7 cellular contexts compared by ENCODE assay signal in the genomic region with DNA sequence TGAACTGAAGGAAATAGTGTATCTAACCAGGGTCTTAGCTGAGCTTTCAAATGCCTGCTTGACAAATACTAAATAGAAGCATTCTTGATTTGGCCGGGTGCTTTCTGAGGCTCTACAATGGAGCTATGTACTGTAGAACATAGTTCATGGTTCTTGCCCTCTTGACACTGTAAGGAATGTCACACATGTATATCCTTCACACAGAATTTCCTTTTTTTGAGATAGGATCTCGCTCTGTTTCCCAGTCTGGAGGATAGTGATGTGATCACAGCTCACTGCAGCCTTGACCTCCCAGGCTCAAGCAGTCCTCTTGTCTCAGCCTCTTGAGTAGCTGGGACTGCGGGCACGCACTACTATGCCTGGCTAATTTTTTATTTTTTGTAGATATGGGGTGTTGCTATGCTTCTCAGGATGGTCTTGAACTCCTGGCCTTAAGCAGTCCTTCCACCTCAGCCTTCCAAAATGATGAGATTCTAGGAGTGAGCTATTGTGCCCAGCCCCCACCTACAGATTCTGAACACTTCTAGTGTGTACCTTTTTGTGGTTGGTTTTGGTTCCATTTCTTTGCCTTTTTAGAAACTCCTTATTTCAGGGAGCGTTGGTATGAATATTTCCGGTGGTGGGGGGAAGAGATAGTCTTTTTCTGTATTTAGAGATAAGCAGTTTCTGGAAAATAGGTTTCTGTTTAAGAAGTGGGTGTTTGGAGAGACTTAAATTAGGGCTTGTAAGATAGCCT. TPM values are rescaled to one million over a fixed set of nuclear protein-coding genes. Genes with fewer than 3 reads are reported as not detected.
DNase-seq lines count a peak whose midpoint lies in the region; ATAC-seq and TF ChIP-seq lines count a peak whose summit lies in the region.

No MANE protein-coding gene starts in this region.

- H3K9me3 Mint-ChIP-seq in stimulated activated memory B cell treated with anti-CD40 and anti-IgM and Interleukin-4, amounts not matched to agents 10 μg/mL and 1 μg/mL and 100 μg/mL, for 72 hours: no peaks in the 10 kb centered on the region

- no peak overlapping the region for H4K5ac ChIP-seq in IMR-90 (ENCODE audit: low read depth, low read length)

- no peaks in the 10 kb centered on the region for H3K27me3 Mint-ChIP-seq in stimulated activated memory B cell treated with anti-CD40 and anti-IgM and Interleukin-4, amounts not matched to agents 10 μg/mL and 1 μg/mL and 100 μg/mL, for 72 hours

- H3K4me1 Mint-ChIP-seq in stimulated activated memory B cell treated with anti-CD40 and anti-IgM and Interleukin-4, amounts not matched to agents 10 μg/mL and 1 μg/mL and 100 μg/mL, for 72 hours: peaks cover 80% of the 10 kb centered on the region

- H3K9ac ChIP-seq in IMR-90 (ENCODE audit: low read depth, low read length) (no peak overlapping the region), neuronal stem cell (ENCODE audit: low read depth, low read length, poor library complexity) (no peak overlapping the region)

- H3K4me3 Mint-ChIP-seq in stimulated activated memory B cell treated with anti-CD40 and anti-IgM and Interleukin-4, amounts not matched to agents 10 μg/mL and 1 μg/mL and 100 μg/mL, for 72 hours: peak overlapping the region; percentile 4

- no peak for TF ChIP-seq EP300 in gastroesophageal sphincter (IDR thresholded peaks at IDR 0.05)

- DNase-seq in IMR-90: no peak
- DNase-seq in neuronal stem cell (ENCODE audit: low spot score): no peak
- DNase-seq in DMS 273 treated with DMSO at 0.1 percent for 48 hours (lab: John Stamatoyannopoulos, UW): no peak
- DNase-seq in dedifferentiated amniotic fluid mesenchymal stem cell (ENCODE audit: extremely low spot score): no peak

- ATAC-seq in IMR-90 (ENCODE audit: low read depth): no peak
- ATAC-seq in gastroesophageal sphincter: no peak
- ATAC-seq in stimulated activated memory B cell treated with anti-CD40 and anti-IgM and Interleukin-4, amounts not matched to agents 10 μg/mL and 1 μg/mL and 100 μg/mL, for 72 hours: no peak

- TF ChIP-seq CTCF in IMR-90 (conservative IDR thresholded peaks at IDR 0.05; ENCODE audit: low read depth, low read length) (no peak), VCaP (conservative IDR thresholded peaks at IDR 0.05) (no peak), gastroesophageal sphincter (IDR thresholded peaks at IDR 0.05) (no peak)

- no peaks in the 10 kb centered on the region for H3K27me3 ChIP-seq in IMR-90 (ENCODE audit: control insufficient read depth, insufficient read depth, low read length)
- H3K27me3 ChIP-seq in gastroesophageal sphincter: no peaks in the 10 kb centered on the region
- peaks cover 0 to 18% (median 4%) of the 10 kb centered on the region in 3 experiments for H3K27me3 ChIP-seq in neuronal stem cell (ENCODE audit: control insufficient read depth in 3 of 3, insufficient read depth in 3 of 3, low read depth in 1 of 3, low read length in 3 of 3)

- H3K27ac ChIP-seq in IMR-90 (ENCODE audit: insufficient read depth, low read length) (no peak overlapping the region), VCaP (peak overlapping the region; percentile 94), gastroesophageal sphincter (peak overlapping the region in 3 of 4 donors; percentile 86 to 91 (median 89)), neuronal stem cell (replicated peaks; ENCODE audit: low read length) (no peak overlapping the region)

- H3K36me3 ChIP-seq in IMR-90 (ENCODE audit: control insufficient read depth, insufficient read depth, low read length) (peaks cover 27% of the 10 kb centered on the region), gastroesophageal sphincter (peaks cover 0 to 30% of the 10 kb centered on the region in 2 donors), neuronal stem cell (replicated peaks in 1 of 2; ENCODE audit: control insufficient read depth in 2 of 2, insufficient read depth in 2 of 2, low read length in 2 of 2) (peaks cover 3 to 43% of the 10 kb centered on the region in 2 donors)

- TF ChIP-seq POLR2A in IMR-90 (IDR thresholded peaks at IDR 0.05; ENCODE audit: low read depth, low read length) (no peak), gastroesophageal sphincter (IDR thresholded peaks at IDR 0.05) (no peak)

- H3K4ac ChIP-seq in IMR-90 (ENCODE audit: low read depth, low read length): peak overlapping the region; percentile 16; the same call in 1 of the 2 replicates
- no peak overlapping the region for H3K4ac ChIP-seq in neuronal stem cell (ENCODE audit: low read length)

- H2BK5ac ChIP-seq in IMR-90 (ENCODE audit: low read depth, low read length, poor library complexity, severe bottlenecking): no peak overlapping the region
- H2BK5ac ChIP-seq in neuronal stem cell (ENCODE audit: low read length): no peak overlapping the region

- peaks cover 18 to 77% of the 10 kb centered on the region in 2 experiments; a peak in 3 of 4 replicates for H3K79me1 ChIP-seq in IMR-90 (ENCODE audit: low read depth in 1 of 2, low read length in 2 of 2)
- H3K79me1 ChIP-seq in neuronal stem cell (ENCODE audit: low read depth, low read length): no peaks in the 10 kb centered on the region

- H2BK120ac ChIP-seq in IMR-90 (ENCODE audit: low read depth, low read length): no peak overlapping the region
- no peak overlapping the region for H2BK120ac ChIP-seq in neuronal stem cell (ENCODE audit: low read depth, low read length)

- H2AK5ac ChIP-seq in IMR-90 (ENCODE audit: low read depth, low read length) (no peak overlapping the region), neuronal stem cell (ENCODE audit: low read depth, low read length) (no peak overlapping the region)

- H3K9me3 ChIP-seq in IMR-90 (ENCODE audit: control insufficient read depth, insufficient read depth, low read length): no peaks in the 10 kb centered on the region
- H3K9me3 ChIP-seq in gastroesophageal sphincter: no peaks in the 10 kb centered on the region
- H3K9me3 ChIP-seq in neuronal stem cell (replicated peaks in 1 of 2; ENCODE audit: control insufficient read depth in 2 of 2, insufficient read depth in 1 of 2, low read depth in 1 of 2, low read length in 2 of 2): no peaks in the 10 kb centered on the region

- peak overlapping the region; percentile 67; the same call in 1 of the 2 replicates for H3K23ac ChIP-seq in IMR-90 (ENCODE audit: low read depth, low read length)
- no peak overlapping the region for H3K23ac ChIP-seq in neuronal stem cell (ENCODE audit: low read depth, low read length, poor library complexity)

- peak overlapping the region; percentile 39; the same call in 1 of the 3 replicates for H2BK15ac ChIP-seq in IMR-90 (ENCODE audit: low read depth, low read length)
- no peak overlapping the region for H2BK15ac ChIP-seq in neuronal stem cell (ENCODE audit: low read length)

- dilution Hi-C loops in IMR-90 (cut with HindIII; ENCODE audit: low sequenced_read_pairs, unreplicated experiment): no loop called here

- no peak overlapping the region for H2AFZ ChIP-seq in IMR-90 (replicated peaks; ENCODE audit: low read length, poor library complexity)
- H2AFZ ChIP-seq in neuronal stem cell (ENCODE audit: low read length): no peak overlapping the region

- H3K4me3 ChIP-seq in IMR-90 (ENCODE audit: insufficient read depth, low read depth, low read length) (no peak overlapping the region), gastroesophageal sphincter (peak overlapping the region in 1 of 2 donors; percentile 84), neuronal stem cell (ENCODE audit: low read length in 2 of 2) (no peak overlapping the region)

- H4K91ac ChIP-seq in IMR-90 (ENCODE audit: insufficient read depth, low read depth, low read length) (no peak overlapping the region), neuronal stem cell (ENCODE audit: low read depth, low read length, poor library complexity) (no peak overlapping the region)

- no peak for TF ChIP-seq RAD21 in IMR-90 (IDR thresholded peaks at IDR 0.05; ENCODE audit: low read length)

- H3K56ac ChIP-seq in IMR-90 (ENCODE audit: extremely low read depth, insufficient read depth, low read length): no peak overlapping the region

- H4K20me1 ChIP-seq in IMR-90 (ENCODE audit: insufficient read depth, low read length): peaks cover 63% of the 10 kb centered on the region

- POLR2A ChIA-PET in IMR-90 (lab: Charles Lee; ENCODE audit: unreplicated experiment): no interaction called here

- CTCF ChIA-PET in IMR-90 (lab: Yijun Ruan, JAX): no interaction called here

- in situ Hi-C loops in IMR-90 (cut with MboI; ENCODE audit: low sequenced_read_pairs): no loop called here

- BruUV-seq in IMR-90 (replicated peaks; lab: Mats Ljungman, UMichigan): no TSS peak

- H3K14ac ChIP-seq in IMR-90 (replicated peaks; ENCODE audit: low read depth, low read length): no peak overlapping the region; the same call in 1 of the 2 replicates
- no peak overlapping the region for H3K14ac ChIP-seq in neuronal stem cell (ENCODE audit: low read length)

- H2BK12ac ChIP-seq in neuronal stem cell (ENCODE audit: low read length): no peak overlapping the region

- 0 out of 2 replicates have a peak, but pooled peaks cover 20% of the 10 kb centered on the region for H3K9me1 ChIP-seq in IMR-90 (ENCODE audit: insufficient read depth, low read length)

- H3K36me3 Mint-ChIP-seq in stimulated activated memory B cell treated with anti-CD40 and anti-IgM and Interleukin-4, amounts not matched to agents 10 μg/mL and 1 μg/mL and 100 μg/mL, for 72 hours: peaks cover 29% of the 10 kb centered on the region

- H4K8ac ChIP-seq in IMR-90 (ENCODE audit: low read depth in 2 of 2, low read length in 2 of 2): no peak overlapping the region; a peak in 1 of 4 replicates
- H4K8ac ChIP-seq in neuronal stem cell (ENCODE audit: low read depth, low read length): no peak overlapping the region

- no peak overlapping the region for H2BK20ac ChIP-seq in IMR-90 (ENCODE audit: low read depth, low read length)

- H3K18ac ChIP-seq in IMR-90 (ENCODE audit: low read depth, low read length): no peak overlapping the region
- no peak overlapping the region for H3K18ac ChIP-seq in neuronal stem cell (ENCODE audit: low read length)

- WGBS in IMR-90 (ENCODE audit: extremely low coverage in 2 of 2, insufficient read length in 1 of 2), 2 experiments: no CpG with 5 or more reads among the region's 6 CpGs
- WGBS in gastroesophageal sphincter (ENCODE audit: low coverage in 1 of 2), 2 donors: 53 to 80% methylated on average over 4 to 5 of the region's 6 CpGs
- WGBS in neuronal stem cell (ENCODE audit: extremely low coverage in 2 of 2, insufficient read length in 2 of 2, insufficient replicate concordance in 1 of 2), 2 donors: no CpG with 5 or more reads among the region's 6 CpGs

- H3K27ac Mint-ChIP-seq in stimulated activated memory B cell treated with anti-CD40 and anti-IgM and Interleukin-4, amounts not matched to agents 10 μg/mL and 1 μg/mL and 100 μg/mL, for 72 hours: peak overlapping the region; percentile 65

- H3K4me2 ChIP-seq in IMR-90 (ENCODE audit: low read depth, low read length): no peak overlapping the region; the same call in 1 of the 2 replicates
- H3K4me2 ChIP-seq in neuronal stem cell (ENCODE audit: insufficient read depth, low read length, poor library complexity, severe bottlenecking): no peak overlapping the region

- H2AK9ac ChIP-seq in IMR-90 (replicated peaks; ENCODE audit: low read depth, low read length, poor library complexity): no peak overlapping the region

- H3K4me1 ChIP-seq in IMR-90 (ENCODE audit: control insufficient read depth, insufficient read depth, low read length) (peaks cover 11% of the 10 kb centered on the region), gastroesophageal sphincter (peaks cover 0 to 85% (median 38%) of the 10 kb centered on the region in 3 donors), neuronal stem cell (ENCODE audit: control insufficient read depth in 2 of 2, insufficient read depth in 1 of 2, low read depth in 1 of 2, low read length in 2 of 2) (peaks cover 14 to 18% of the 10 kb centered on the region in 2 donors)

- intact Hi-C loops in IMR-90 (cut with micrococcal nuclease): no loop called here

RNA-seq across cellular contexts. Expression of a gene that starts 4.2 kb away (rescaled TPM):
- total RNA-seq in IMR-90 (2012; rRNA removed) (2.7 and 3.1 TPM in 2 replicates), gastroesophageal sphincter (10 to 100 TPM; 28.8 to 87.4 (median 54.9) TPM)
- 9.5 and 10.8 TPM in 2 replicates for polyA plus RNA-seq in IMR-90 (2012; rRNA removed)
- polyA plus RNA-seq in IMR-90 (2012; cell fraction: cytosol; rRNA removed): 5.9 and 8.8 TPM in 2 replicates
- 29.1 and 35.2 TPM in 2 replicates for polyA plus RNA-seq in IMR-90 (2012; cell fraction: nucleus; rRNA removed; ENCODE audit: low replicate concordance)
- polyA plus RNA-seq in neuronal stem cell (2013, experiment 1 of 2): 18.3 TPM
- polyA plus RNA-seq in neuronal stem cell (2013, experiment 2 of 2): 18.1 TPM

Comparison
In these comparisons a context has a peak if more than half of its experiments do, and no peak if none do; other contexts are left out.
1. H3K27ac ChIP-seq: peak in VCaP (single experiment) and gastroesophageal sphincter (3 of 4); none in IMR-90 (single experiment) and neuronal stem cell (single experiment).